9 cellular contexts compared by ENCODE assay signal in the genomic region with DNA sequence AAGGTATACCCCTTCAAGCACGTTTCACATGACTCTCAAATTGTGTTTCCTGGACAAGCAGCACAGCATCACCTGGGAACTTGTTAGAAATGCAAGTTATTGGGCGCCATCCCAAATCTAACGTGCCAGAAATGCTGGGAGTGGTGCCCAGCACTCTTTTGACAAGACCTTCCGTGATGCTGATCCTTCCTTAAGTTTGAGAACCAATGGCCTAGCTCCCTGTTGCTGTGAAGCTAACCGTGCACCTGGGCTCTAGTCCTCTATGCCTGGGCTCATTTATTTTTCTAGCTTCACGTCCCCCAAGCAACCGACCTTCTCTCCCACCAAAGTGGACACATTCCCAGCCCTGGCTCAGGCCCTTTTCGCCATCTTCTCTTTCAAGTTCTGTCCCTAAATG. TPM values are rescaled to one million over a fixed set of nuclear protein-coding genes. Genes with fewer than 3 reads are reported as not detected.
DNase-seq lines count a peak whose midpoint lies in the region; ATAC-seq and TF ChIP-seq lines count a peak whose summit lies in the region.
"Had no signal": no experiment of that assay in that cellular context is flagged by ENCODE, and none has a peak within 500 bp of the region (broad histone marks: within the 10 kb centered on the region; RNA-seq: fewer than 3 reads in every experiment).

No MANE protein-coding gene starts in this region.

- peak overlapping the region; percentile 70 for H3K4me3 Mint-ChIP-seq in GM23338

- peaks cover 11% of the 10 kb centered on the region for H3K36me3 ChIP-seq in GM23338 (ENCODE audit: insufficient read depth)
- peaks cover 5% of the 10 kb centered on the region for H3K36me3 ChIP-seq in SU-DHL-6 (ENCODE audit: low read length)
- H3K36me3 ChIP-seq in skeletal muscle tissue (ENCODE audit: control insufficient read depth in 3 of 3, insufficient read depth in 3 of 3, low read length in 3 of 3), result peaks cover 7 to 10% (median 7%) of the 10 kb centered on the region in 3 donors

- H3K9me3 Mint-ChIP-seq in GM23338, result no peaks in the 10 kb centered on the region; the same call in 2 of the 3 replicates

- intact Hi-C loops in right cardiac atrium (cut with DNase I), result loop anchor here in 1 of 4 donors (10.0 kb wide), 1 partner anchor 51 kb away; no protein-coding TSS in a partner anchor
- intact Hi-C loops in head of caudate nucleus (cut with DNase I), result no loop called here

- no peaks in the 10 kb centered on the region for H3K9me2 ChIP-seq in GM23338 (ENCODE audit: insufficient read depth)
- H3K9me2 ChIP-seq in SU-DHL-6 (replicated peaks; ENCODE audit: insufficient read depth, low read length), result no peaks in the 10 kb centered on the region

- 0 out of 2 replicates have a peak, but pooled peaks cover 10% of the 10 kb centered on the region for H3K27me3 ChIP-seq in GM23338 (ENCODE audit: insufficient read depth)
- no peaks in the 10 kb centered on the region for H3K27me3 ChIP-seq in SU-DHL-6 (ENCODE audit: low read length)
- no peaks in the 10 kb centered on the region for H3K27me3 ChIP-seq in right cardiac atrium (ENCODE audit: control insufficient read depth, insufficient read depth)
- H3K27me3 ChIP-seq in skeletal muscle tissue (ENCODE audit: control insufficient read depth in 3 of 3, insufficient read depth in 3 of 3, low read length in 3 of 3), result no peaks in the 10 kb centered on the region

- TF ChIP-seq CTCF in GM23338 (conservative IDR thresholded peaks at IDR 0.05; ENCODE audit: low read depth in 2 of 2) (no peak), SU-DHL-6 (IDR thresholded peaks at IDR 0.05; ENCODE audit: insufficient read depth, low read length, poor library complexity, severe bottlenecking) (no peak)

- H3K27ac ChIP-seq in GM23338 (ENCODE audit: low read depth) (no peak overlapping the region), SU-DHL-6 (ENCODE audit: low read depth, low read length) (peak overlapping the region; percentile 58), right cardiac atrium (ENCODE audit: low read length) (no peak overlapping the region), skeletal muscle tissue (ENCODE audit: low read depth, low read length) (no peak overlapping the region)

- H3K27me3 Mint-ChIP-seq in GM23338 (ENCODE audit: insufficient read depth, low read depth, poor library complexity), result peaks cover 36% of the 10 kb centered on the region

- H3K27ac Mint-ChIP-seq in GM23338, result no peak overlapping the region; the same call in 1 of the 2 replicates

- H3K79me2 ChIP-seq in GM23338 (replicated peaks; ENCODE audit: insufficient read depth) (peaks cover 2% of the 10 kb centered on the region; the same call in 1 of the 2 replicates), SU-DHL-6 (ENCODE audit: insufficient read depth, low read length) (0 out of 2 replicates have a peak, but pooled peaks cover 1% of the 10 kb centered on the region)

- H3K4me2 ChIP-seq in GM23338 (peak overlapping the region; percentile 89), SU-DHL-6 (ENCODE audit: low read depth, low read length, poor library complexity, severe bottlenecking) (peak overlapping the region; percentile 64)

- H2AFZ ChIP-seq in GM23338 (peak overlapping the region; percentile 95), SU-DHL-6 (ENCODE audit: low read depth, low read length, severe bottlenecking) (peak overlapping the region; percentile 22)

- H3F3A ChIP-seq in GM23338 (replicated peaks; ENCODE audit: low read depth) (peaks cover 59% of the 10 kb centered on the region), SU-DHL-6 (ENCODE audit: insufficient read depth) (peaks cover 65% of the 10 kb centered on the region)

- peaks cover 29% of the 10 kb centered on the region for H3K4me1 Mint-ChIP-seq in GM23338

- WGBS in right cardiac atrium, result 44% methylated on average over 8 of the region's 8 CpGs

- H4K20me1 ChIP-seq in GM23338 (replicated peaks; ENCODE audit: insufficient read depth) (peaks cover 8% of the 10 kb centered on the region), SU-DHL-6 (ENCODE audit: low read depth, low read length) (peaks cover 1% of the 10 kb centered on the region; the same call in 1 of the 2 replicates)

- peaks cover 34% of the 10 kb centered on the region for H3K36me3 Mint-ChIP-seq in GM23338 (ENCODE audit: low read depth)

- H3K4me3 ChIP-seq in GM23338 (peak overlapping the region; percentile 66), SU-DHL-6 (ENCODE audit: insufficient read depth, low read length, poor library complexity, severe bottlenecking) (peak overlapping the region; percentile 29), right cardiac atrium (ENCODE audit: low read length) (peak overlapping the region; percentile 55), skeletal muscle tissue (ENCODE audit: low read length in 3 of 3) (peak overlapping the region; percentile 49 to 61 (median 54))

- ATAC-seq in GM23338, result no peak
- ATAC-seq in right cardiac atrium, result no peak
- ATAC-seq in GM21423 (IDR thresholded peaks at IDR 0.05; ENCODE audit: unreplicated experiment), result no peak

- H3K9ac ChIP-seq in SU-DHL-6 (ENCODE audit: low read length) (peak overlapping the region; percentile 50), skeletal muscle tissue (ENCODE audit: low read depth in 1 of 3, low read length in 3 of 3) (peak overlapping the region; percentile 5 to 54 (median 34))

- H3K4me1 ChIP-seq in GM23338 (ENCODE audit: insufficient read depth) (peaks cover 22% of the 10 kb centered on the region), right cardiac atrium (ENCODE audit: control insufficient read depth, insufficient read depth, low read length) (peaks cover 2% of the 10 kb centered on the region), skeletal muscle tissue (ENCODE audit: control insufficient read depth in 3 of 3, insufficient read depth in 3 of 3, low read length in 3 of 3) (peaks cover 21 to 29% (median 27%) of the 10 kb centered on the region in 3 donors)

- H3K9me3 ChIP-seq in SU-DHL-6 (ENCODE audit: insufficient read depth, low read length) (no peaks in the 10 kb centered on the region), right cardiac atrium (ENCODE audit: control insufficient read depth, low read length) (no peaks in the 10 kb centered on the region), skeletal muscle tissue (ENCODE audit: control insufficient read depth in 3 of 3, low read length in 3 of 3) (no peaks in the 10 kb centered on the region)

- DNase-seq in GM23338 (ENCODE audit: low spot score) (peak; percentile 32), right cardiac atrium (peak in 1 of 3 donors; percentile 24), head of caudate nucleus (no peak), cerebellum (ENCODE audit: low spot score) (no peak)
- DNase-seq: NCI-H187 had no signal

TF ChIP-seq in GM23338, 12 proteins besides CTCF, POLR2A, EP300 and RAD21 (continues in another document):
- TF ChIP-seq STAT1 (IDR thresholded peaks at IDR 0.05; ENCODE audit: unreplicated experiment), result no peak
- no peak for TF ChIP-seq EZH2 (IDR thresholded peaks at IDR 0.05; ENCODE audit: low read depth, unreplicated experiment)
- TF ChIP-seq ZNF114 (CRISPR knock-in tag; IDR thresholded peaks at IDR 0.05), result no peak
- no peak for TF ChIP-seq CREB1 (CRISPR knock-in tag; IDR thresholded peaks at IDR 0.05; ENCODE audit: low read depth)

RNA-seq across cellular contexts. Expression of a gene that starts 4.3 kb away (rescaled TPM):
- 0.58 and 0.63 TPM in 2 replicates for total RNA-seq in GM23338 (2014; rRNA removed; shearing (Covaris generic))
- polyA plus RNA-seq in GM23338 (2016; fragmentation: Nextera tagmentation; extraction: Ambion mirVana), result 1.5 and 1.6 TPM in 2 replicates
- total RNA-seq in right cardiac atrium, result under 1 TPM; 0.14 to 0.28 (median 0.22) TPM
- 0.18 TPM for polyA plus RNA-seq in right cardiac atrium
- total RNA-seq in skeletal muscle tissue, result not detected
- 0.27 TPM for total RNA-seq in cerebellum

RNA-seq across cellular contexts. Expression of a gene that starts 8.4 kb away (rescaled TPM):
- total RNA-seq in GM23338 (2014; rRNA removed; shearing (Covaris generic)), result 1,756 and 2,098 TPM in 2 replicates
- polyA plus RNA-seq in GM23338 (2016; fragmentation: Nextera tagmentation; extraction: Ambion mirVana) (2,427 and 2,738 TPM in 2 replicates), right cardiac atrium (1,144 TPM)
- total RNA-seq in right cardiac atrium (1,000 to 10,000 TPM in 1 of 4 donors, 100 to 1,000 TPM in 3; 848 to 1,081 (median 910) TPM), skeletal muscle tissue (1,786 TPM), cerebellum (658 TPM)

RNA-seq across cellular contexts. Expression of a gene that starts 16.5 kb away (rescaled TPM):
- 11.8 and 15.1 TPM in 2 replicates for total RNA-seq in GM23338 (2014; rRNA removed; shearing (Covaris generic))
- polyA plus RNA-seq in GM23338 (2016; fragmentation: Nextera tagmentation; extraction: Ambion mirVana) (7.6 and 8.7 TPM in 2 replicates), right cardiac atrium (11.0 TPM)
- total RNA-seq in right cardiac atrium (10 to 100 TPM in 1 of 4 donors, 1 to 10 TPM in 3; 6.0 to 11.4 (median 8.2) TPM), skeletal muscle tissue (6.8 TPM), cerebellum (14.3 TPM)

RNA-seq across cellular contexts. Expression of a gene that starts 23.5 kb away (rescaled TPM):
- total RNA-seq in GM23338 (2014; rRNA removed; shearing (Covaris generic)), result 0.73 TPM in 1 of 2 replicates, not detected in the other
- polyA plus RNA-seq in GM23338 (2016; fragmentation: Nextera tagmentation; extraction: Ambion mirVana), result not detected in 2 replicates
- total RNA-seq in right cardiac atrium, result under 1 TPM in 3 of 4 donors, not detected in 1; 0.44 to 0.74 (median 0.47) TPM
- 1.1 TPM for polyA plus RNA-seq in right cardiac atrium
- total RNA-seq in skeletal muscle tissue, result not detected
- total RNA-seq in cerebellum, result not detected
- total RNA-seq: myocyte had no signal

RNA-seq across cellular contexts. Expression of a gene that starts 24.6 kb away (rescaled TPM):
- total RNA-seq in GM23338 (2014; rRNA removed; shearing (Covaris generic)), result 0.16 and 0.66 TPM in 2 replicates
- polyA plus RNA-seq in GM23338 (2016; fragmentation: Nextera tagmentation; extraction: Ambion mirVana) (0.33 and 0.37 TPM in 2 replicates), right cardiac atrium (6.4 TPM)
- total RNA-seq in right cardiac atrium (1 to 10 TPM; 5.1 to 8.8 (median 5.7) TPM), skeletal muscle tissue (5.7 TPM), cerebellum (2.4 TPM)
